ENCODE assay signal across 8 cellular contexts in the genomic region with DNA sequence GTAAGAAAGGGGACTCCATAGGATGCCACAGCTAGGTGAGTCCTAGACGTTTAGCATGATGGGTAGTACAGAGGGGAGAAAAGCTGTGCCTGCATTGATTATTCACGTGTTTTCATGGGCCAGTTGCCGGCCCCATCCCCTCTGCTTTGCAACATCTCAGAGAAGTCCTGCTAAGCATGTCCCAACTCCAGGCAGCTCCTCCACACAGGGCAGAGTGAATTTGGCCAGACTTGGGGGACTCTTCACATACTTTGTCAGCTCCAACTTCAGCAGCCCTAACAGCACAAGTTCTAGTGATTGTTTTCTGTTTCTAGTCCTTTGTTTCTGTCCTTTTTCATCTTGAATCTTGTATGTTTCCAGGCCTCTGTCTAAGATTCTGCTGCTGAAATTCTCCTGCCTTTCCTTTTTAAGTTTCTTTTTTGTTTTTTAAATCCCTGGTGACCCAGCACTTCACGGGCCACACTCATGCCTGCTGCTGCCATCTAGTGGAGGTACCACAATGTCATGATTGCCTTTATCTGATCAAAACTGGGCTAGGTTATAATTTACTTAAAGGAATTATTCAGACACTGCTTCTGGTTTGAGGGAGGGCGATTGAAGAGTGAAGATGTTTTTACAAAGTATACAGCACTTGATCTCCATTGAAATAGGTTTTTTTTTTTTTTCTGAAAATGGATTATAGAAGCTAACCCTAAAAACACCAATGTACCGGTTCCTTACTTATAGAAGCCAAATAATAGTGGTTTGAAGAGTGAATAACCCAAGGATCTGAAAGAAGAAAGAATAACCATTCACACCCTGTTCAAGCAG.
A peak's percentile ranks its signal among the peaks of the same experiment; 100 is the strongest.
DNase-seq lines count a peak whose midpoint lies in the region; ATAC-seq and TF ChIP-seq lines count a peak whose summit lies in the region.

No MANE protein-coding gene starts in this region.

- DNase-seq in DND-41 (peak; percentile 33), SW480 (ENCODE audit: low spot score) (peak; percentile 29), epithelial cell of proximal tubule (ENCODE audit: low read depth) (no peak), myocyte (ENCODE audit: low read depth) (peak; percentile 77)
- DNase-seq in activated CD4-positive, CD25-positive, alpha-beta regulatory T cell treated with anti-CD3 and anti-CD28 coated beads, Interleukin-2, amount 50 U/mL, for 72 hours = no peak

- peak; percentile 68 for ATAC-seq in DND-41 (ENCODE audit: insufficient read depth, low read depth)
- peak; percentile 69 for ATAC-seq in GM19324 (IDR thresholded peaks at IDR 0.05; ENCODE audit: low FRiP score, unreplicated experiment)
- peak; percentile 88 for ATAC-seq in HG03520 (IDR thresholded peaks at IDR 0.05; ENCODE audit: unreplicated experiment)
- ATAC-seq in HG03460 (IDR thresholded peaks at IDR 0.05; ENCODE audit: unreplicated experiment) = no peak

- peak; percentile 64 for TF ChIP-seq CTCF in DND-41 (IDR thresholded peaks at IDR 0.05; ENCODE audit: borderline replicate concordance, extremely low read depth, low read length, poor library complexity, severe bottlenecking)
- TF ChIP-seq CTCF in epithelial cell of proximal tubule (conservative IDR thresholded peaks at IDR 0.05; ENCODE audit: low read depth, low read length) = peak; percentile 90

- H3K4me1 ChIP-seq in DND-41 (ENCODE audit: insufficient read depth, low read length) = no peaks in the 10 kb centered on the region

- H3K4me3 ChIP-seq in DND-41 (ENCODE audit: low read depth in 1 of 2, low read length in 2 of 2) = no peak overlapping the region
- H3K4me3 ChIP-seq in epithelial cell of proximal tubule (ENCODE audit: low read depth, low read length) = no peak overlapping the region

- no peaks in the 10 kb centered on the region for H3K36me3 ChIP-seq in DND-41 (ENCODE audit: insufficient read depth, low read length)

- no peaks in the 10 kb centered on the region for H3K27me3 ChIP-seq in DND-41 (ENCODE audit: insufficient read depth, low read length, poor library complexity)

- H3K4me2 ChIP-seq in DND-41 (ENCODE audit: insufficient read depth, low read length) = no peak overlapping the region

- no peaks in the 10 kb centered on the region for H4K20me1 ChIP-seq in DND-41 (ENCODE audit: insufficient read depth, low read length)

- H2AFZ ChIP-seq in DND-41 (ENCODE audit: low read depth, low read length) = peak overlapping the region; percentile 5; the same call in 1 of the 2 replicates

- no peaks in the 10 kb centered on the region for H3K79me2 ChIP-seq in DND-41 (ENCODE audit: insufficient read depth, low read length)

- H3K9ac ChIP-seq in DND-41 (ENCODE audit: low read depth, low read length) = no peak overlapping the region

- H3K27ac ChIP-seq in DND-41 (ENCODE audit: low read length) = no peak overlapping the region

- H3K9me3 ChIP-seq in DND-41 (ENCODE audit: insufficient read depth, low read length, severe bottlenecking) = no peaks in the 10 kb centered on the region

Comparison
In these comparisons a context has a peak if more than half of its experiments do, and no peak if none do; other contexts are left out.
1. DNase-seq: peak in DND-41 (single experiment), SW480 (single experiment) and myocyte (single experiment); none in epithelial cell of proximal tubule (single experiment) and activated CD4-positive, CD25-positive, alpha-beta regulatory T cell treated with anti-CD3 and anti-CD28 coated beads, Interleukin-2, amount 50 U/mL, for 72 hours (single experiment).